ENCODE assay signal across 21 cellular contexts in the genomic region with DNA sequence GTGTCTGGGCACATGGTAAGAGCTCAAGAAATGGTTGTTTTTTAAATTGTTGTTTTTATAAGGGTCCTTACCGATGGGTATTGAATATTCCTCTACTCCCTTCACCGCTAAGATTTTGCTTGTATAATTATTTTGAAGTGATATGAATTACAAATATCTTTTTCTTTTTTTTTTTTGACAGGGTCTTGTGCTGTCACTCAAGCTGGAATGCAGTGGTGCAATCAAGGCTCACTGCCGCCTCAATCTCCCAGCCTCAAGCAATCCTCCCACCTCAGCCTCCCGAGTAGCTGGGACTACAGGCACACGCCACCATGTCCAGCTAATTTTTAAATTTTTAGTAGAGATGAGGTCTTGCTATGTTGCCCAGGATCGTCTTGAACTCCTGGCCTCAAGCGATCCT.
"Had no signal": no experiment of that assay in that cellular context is flagged by ENCODE, and none has a peak within 500 bp of the region (broad histone marks: within the 10 kb centered on the region; RNA-seq: fewer than 3 reads in every experiment).

No MANE protein-coding gene starts in this region.

- H3K27ac ChIP-seq: colonic mucosa, prostate gland, testis, upper lobe of right lung had no signal

- H3K4me3 Mint-ChIP-seq: dendritic cell treated with granulocyte-macrophage colony-stimulating factor and Interleukin-4, amounts not matched to agents 40 ng/mL and 50 ng/mL, for 4 days; memory B cell; natural killer cell treated with Interleukin-12 subunit alpha and Interleukin-12 subunit beta and Interleukin-15 and Interleukin-18, amount 100 ng/mL, for 72 hours; stimulated activated effector memory CD8-positive, alpha-beta T cell treated with anti-CD3 and anti-CD28 coated beads, Interleukin-12 subunit alpha, Interleukin-12 subunit beta, amount 100 ng/mL, for 72 hours had no signal

- H3K36me3 Mint-ChIP-seq: memory B cell; naive B cell; natural killer cell treated with Interleukin-12 subunit alpha and Interleukin-12 subunit beta and Interleukin-15 and Interleukin-18, amount 100 ng/mL, for 72 hours; stimulated activated effector memory CD8-positive, alpha-beta T cell treated with anti-CD3 and anti-CD28 coated beads, Interleukin-12 subunit alpha, Interleukin-12 subunit beta, amount 100 ng/mL, for 72 hours had no signal

- H3K4me3 ChIP-seq: colonic mucosa, esophagus muscularis mucosa, lung, mucosa of descending colon, prostate gland, right atrium auricular region, testis, tibial artery, upper lobe of right lung, uterus had no signal

- H3K9me3 ChIP-seq: colonic mucosa, esophagus muscularis mucosa, mucosa of descending colon, prostate gland, right atrium auricular region, testis, tibial artery, upper lobe of right lung, uterus had no signal

- H3K27me3 ChIP-seq: colonic mucosa, right atrium auricular region, testis, uterus had no signal

- ATAC-seq: mucosa of descending colon; sciatic nerve; stimulated activated effector memory CD8-positive, alpha-beta T cell treated with anti-CD3 and anti-CD28 coated beads, Interleukin-12 subunit alpha, Interleukin-12 subunit beta, amount 100 ng/mL, for 72 hours; upper lobe of right lung had no signal

- DNase-seq: colonic mucosa; effector memory CD4-positive, alpha-beta T cell; foreskin melanocyte; mucosa of descending colon; naive B cell; stimulated activated CD4-positive, alpha-beta T cell treated with anti-CD3 and anti-CD28 coated beads, Interleukin-2, amount 100 ng/mL, for 24 hours; stimulated activated CD4-positive, alpha-beta T cell treated with anti-CD3 and anti-CD28 coated beads, Interleukin-4, amount 100 ng/mL, for 24 hours; stimulated activated naive CD4-positive, alpha-beta T cell treated with Interleukin-2 at 50 U/mL for 16 hours; testis; tibial artery; upper lobe of right lung; uterus had no signal

- H3K4me1 ChIP-seq: colonic mucosa, prostate gland, upper lobe of right lung, uterus had no signal

- H3K27ac Mint-ChIP-seq: memory B cell; naive B cell; natural killer cell treated with Interleukin-12 subunit alpha and Interleukin-12 subunit beta and Interleukin-15 and Interleukin-18, amount 100 ng/mL, for 72 hours; stimulated activated effector memory CD8-positive, alpha-beta T cell treated with anti-CD3 and anti-CD28 coated beads, Interleukin-12 subunit alpha, Interleukin-12 subunit beta, amount 100 ng/mL, for 72 hours had no signal

- H3K4me1 Mint-ChIP-seq: memory B cell; naive B cell; stimulated activated effector memory CD8-positive, alpha-beta T cell treated with anti-CD3 and anti-CD28 coated beads, Interleukin-12 subunit alpha, Interleukin-12 subunit beta, amount 100 ng/mL, for 72 hours had no signal

- H3K36me3 ChIP-seq: colonic mucosa, esophagus muscularis mucosa, prostate gland, right atrium auricular region, tibial artery, upper lobe of right lung, uterus had no signal

- H3K27me3 Mint-ChIP-seq: memory B cell had no signal

- H3K9me3 Mint-ChIP-seq: dendritic cell treated with granulocyte-macrophage colony-stimulating factor and Interleukin-4, amounts not matched to agents 40 ng/mL and 50 ng/mL, for 4 days; memory B cell; natural killer cell treated with Interleukin-12 subunit alpha and Interleukin-12 subunit beta and Interleukin-15 and Interleukin-18, amount 100 ng/mL, for 72 hours; stimulated activated effector memory CD8-positive, alpha-beta T cell treated with anti-CD3 and anti-CD28 coated beads, Interleukin-12 subunit alpha, Interleukin-12 subunit beta, amount 100 ng/mL, for 72 hours had no signal
